In the genomic region with DNA sequence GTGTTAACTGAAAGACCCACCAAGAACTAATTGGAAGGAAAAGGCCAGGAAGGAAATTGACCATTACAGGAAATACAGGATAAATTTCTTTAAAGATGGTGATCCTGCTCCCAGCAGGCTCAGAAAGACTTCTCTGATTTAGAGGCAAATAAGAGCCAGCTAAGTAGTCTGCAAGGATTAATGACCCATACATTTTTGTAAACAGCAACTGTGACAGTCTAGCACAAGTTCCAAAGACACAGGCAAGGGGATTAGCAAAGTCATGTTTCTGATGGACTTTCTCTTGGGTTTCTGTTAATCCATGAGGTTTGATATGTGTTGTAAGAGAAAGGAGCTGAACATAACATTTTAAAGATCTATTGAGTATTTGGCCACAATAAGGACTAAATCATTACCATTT, we compare ENCODE assay signal across 19 cellular contexts.
DNase-seq lines count a peak whose midpoint lies in the region; ATAC-seq and TF ChIP-seq lines count a peak whose summit lies in the region.
"Had no signal": no experiment of that assay in that cellular context is flagged by ENCODE, and none has a peak within 500 bp of the region (broad histone marks: within the 10 kb centered on the region; RNA-seq: fewer than 3 reads in every experiment).

No MANE protein-coding gene starts in this region.

- H3K79me2 ChIP-seq in mammary epithelial cell (ENCODE audit: insufficient read depth, low read length), result no peaks in the 10 kb centered on the region

- in situ Hi-C loops in mammary epithelial cell (cut with MboI; ENCODE audit: low sequenced_read_pairs in 2 of 2), result loop anchor here in 1 of 2 donors (25.0 kb wide), 1 partner anchor 429 kb away; the partner anchor contains the start of genes HTR7 and RPP30

- H3K4me1 Mint-ChIP-seq in nephron progenitor cell, result peaks cover 14% of the 10 kb centered on the region
- H3K4me1 Mint-ChIP-seq: CD4-positive, alpha-beta memory T cell had no signal

- no peaks in the 10 kb centered on the region for H3K36me3 Mint-ChIP-seq in nephron progenitor cell (ENCODE audit: low read depth)
- H3K36me3 Mint-ChIP-seq: CD4-positive, alpha-beta memory T cell had no signal

- no peak overlapping the region for H3K4me3 ChIP-seq in A673 (ENCODE audit: low read depth, low read length, poor library complexity, severe bottlenecking)
- no peak overlapping the region for H3K4me3 ChIP-seq in mammary epithelial cell (replicated peaks in 1 of 3; ENCODE audit: insufficient read depth in 1 of 3, low read depth in 2 of 3, low read length in 3 of 3)
- H3K4me3 ChIP-seq: A549, GM12878, GM23248 had no signal

- peaks cover 4% of the 10 kb centered on the region for H3K27me3 Mint-ChIP-seq in nephron progenitor cell (ENCODE audit: low read depth, poor library complexity)
- H3K27me3 Mint-ChIP-seq: CD4-positive, alpha-beta memory T cell had no signal

- CTCF ChIA-PET in A673 (lab: Charles Lee), result no interaction called here
- CTCF ChIA-PET in mammary epithelial cell (lab: Charles Lee; ENCODE audit: low non-redundant PET), result interaction anchor here (0.6 kb wide), 1 partner anchor 355 kb away, joined by 3 read pairs; no protein-coding TSS in a partner anchor

- no peak for TF ChIP-seq POLR2A in GM18505 (IDR thresholded peaks at IDR 0.05; ENCODE audit: borderline replicate concordance, extremely low read depth, insufficient read depth, insufficient read length)

- no TSS peak for BruUV-seq in A673 (replicated peaks; lab: Mats Ljungman, UMichigan)
- BruUV-seq in mammary epithelial cell (replicated peaks; lab: Mats Ljungman, UMichigan), result no TSS peak

- H3K4me2 ChIP-seq in mammary epithelial cell (ENCODE audit: insufficient read depth, low read depth, low read length), result no peak overlapping the region
- H3K4me2 ChIP-seq: A549 had no signal

- no peaks in the 10 kb centered on the region for H3K4me1 ChIP-seq in A673 (ENCODE audit: insufficient read depth, low read length, poor library complexity, severe bottlenecking)
- no peaks in the 10 kb centered on the region for H3K4me1 ChIP-seq in mammary epithelial cell (ENCODE audit: insufficient read depth, low read length)
- H3K4me1 ChIP-seq: A549 had no signal

- dilution Hi-C loops in mammary epithelial cell (cut with HindIII; ENCODE audit: low sequenced_read_pairs), result no loop called here

- H4K20me1 ChIP-seq in mammary epithelial cell (ENCODE audit: insufficient read depth, low read length), result no peaks in the 10 kb centered on the region

- H3K27ac Mint-ChIP-seq in nephron progenitor cell, result peak overlapping the region; percentile 50
- H3K27ac Mint-ChIP-seq: CD4-positive, alpha-beta memory T cell had no signal

- intact Hi-C loops in A673 (cut with micrococcal nuclease; ENCODE audit: unreplicated experiment), result no loop called here
- intact Hi-C loops in mammary epithelial cell (cut with micrococcal nuclease), result loop anchor here (10.0 kb wide), 2 partner anchors 288 to 432 kb away; no protein-coding TSS in a partner anchor

- H3K36me3 ChIP-seq in A673 (ENCODE audit: insufficient read depth, low read length, poor library complexity, severe bottlenecking) (no peaks in the 10 kb centered on the region), mammary epithelial cell (ENCODE audit: insufficient read depth, low read length) (no peaks in the 10 kb centered on the region)

- H3K27ac ChIP-seq in A673 (ENCODE audit: low read depth, low read length, poor library complexity, severe bottlenecking), result no peak overlapping the region
- H3K27ac ChIP-seq in mammary epithelial cell (ENCODE audit: insufficient read depth, low read depth, low read length), result no peak overlapping the region
- H3K27ac ChIP-seq: A549, GM23248 had no signal

- peak; percentile 35 for DNase-seq in A673 (ENCODE audit: low spot score)
- DNase-seq in DMS79 treated with DMSO at 0.1 percent for 48 hours (lab: John Stamatoyannopoulos, UW), result peak; percentile 44
- DNase-seq in nephron progenitor cell, result no peak
- DNase-seq in NCI-H226, result no peak
- no peak for DNase-seq in mammary epithelial cell
- DNase-seq: 8988T; C1 segment of cervical spinal cord; Calu3; CD4-positive, alpha-beta memory T cell; COR-L47; DMS53; EL; GDM1; GM23248; H7; HCEC 1CT had no signal

- H3K9me3 ChIP-seq in A673 (ENCODE audit: low read depth, low read length, poor library complexity, severe bottlenecking) (no peaks in the 10 kb centered on the region), mammary epithelial cell (replicated peaks; ENCODE audit: insufficient read depth, low read length) (no peaks in the 10 kb centered on the region)
- H3K9me3 ChIP-seq: A549 had no signal

- H2AFZ ChIP-seq in mammary epithelial cell (ENCODE audit: low read depth, low read length), result no peak overlapping the region
- H2AFZ ChIP-seq: GM23248 had no signal

- H3K27me3 ChIP-seq in A673 (replicated peaks; ENCODE audit: insufficient read depth, low read depth, low read length, poor library complexity), result no peaks in the 10 kb centered on the region
- no peaks in the 10 kb centered on the region for H3K27me3 ChIP-seq in mammary epithelial cell (ENCODE audit: insufficient read depth, low read length)

- ATAC-seq in GM18505 (IDR thresholded peaks at IDR 0.05; ENCODE audit: unreplicated experiment), result no peak
- ATAC-seq: A549, GM12878 had no signal

- H3K9me3 Mint-ChIP-seq in nephron progenitor cell, result no peaks in the 10 kb centered on the region

- POLR2A ChIA-PET in A673 (lab: Charles Lee; ENCODE audit: low non-redundant PET), result no interaction called here

- no peak overlapping the region for H3K4me3 Mint-ChIP-seq in nephron progenitor cell
- H3K4me3 Mint-ChIP-seq: CD4-positive, alpha-beta memory T cell had no signal

- TF ChIP-seq CTCF in A673 (conservative IDR thresholded peaks at IDR 0.05; ENCODE audit: low read depth, low read length) (no peak), nephron progenitor cell (IDR thresholded peaks at IDR 0.05) (no peak), mammary epithelial cell (conservative IDR thresholded peaks at IDR 0.05 in 1 of 2, IDR thresholded peaks at IDR 0.05 in 1 of 2; ENCODE audit: extremely low read depth in 1 of 2, insufficient read depth in 1 of 2, low read depth in 1 of 2, low read length in 2 of 2) (no peak)

- no peak overlapping the region for H3K9ac ChIP-seq in mammary epithelial cell (ENCODE audit: insufficient read depth, low read length)
- H3K9ac ChIP-seq: GM23248 had no signal

Comparison
In these comparisons a context has a peak if more than half of its experiments do, and no peak if none do; other contexts are left out.
1. DNase-seq: peak in A673 (single experiment) and DMS79 treated with DMSO at 0.1 percent for 48 hours (single experiment); none in nephron progenitor cell (single experiment), NCI-H226 (single experiment) and mammary epithelial cell (single experiment).